ENCODE assay signal across 8 cellular contexts in genomic region chr3:58492385-58492970, GRCh38. TPM values are rescaled to one million over a fixed set of nuclear protein-coding genes. Genes with fewer than 3 reads are reported as not detected.
DNase-seq lines count a peak whose midpoint lies in the region; ATAC-seq and TF ChIP-seq lines count a peak whose summit lies in the region.

No MANE protein-coding gene starts in this region.

- H3K36me3 ChIP-seq in SJSA1 = peaks cover 5% of the 10 kb centered on the region
- H3K36me3 ChIP-seq in colonic mucosa = no peaks in the 10 kb centered on the region
- H3K36me3 ChIP-seq in muscle layer of colon (ENCODE audit: insufficient read depth, low read length) = no peaks in the 10 kb centered on the region
- H3K36me3 ChIP-seq in urinary bladder (ENCODE audit: insufficient read depth) = no peaks in the 10 kb centered on the region

- DNase-seq in COLO668 (lab: John Stamatoyannopoulos, UW; ENCODE audit: unreplicated experiment) = peak; percentile 39
- peak in 1 of 2 experiments; percentile 4 for DNase-seq in SJSA1 (ENCODE audit: low read depth in 1 of 2, low spot score in 2 of 2)
- DNase-seq in colonic mucosa = peak; percentile 36
- no peak for DNase-seq in T1000 (lab: John Stamatoyannopoulos, UW)

- intact Hi-C loops in colonic mucosa (cut with DNase I) = loop anchor here (5.0 kb wide), 1 partner anchor 60 kb away; the partner anchor contains the start of gene PDHB

- peak; percentile 28 for ATAC-seq in GM21825 (IDR thresholded peaks at IDR 0.05; ENCODE audit: unreplicated experiment)
- ATAC-seq in GM21576 (IDR thresholded peaks at IDR 0.05; ENCODE audit: unreplicated experiment) = no peak

- no peak for TF ChIP-seq CTCF in colonic mucosa (IDR thresholded peaks at IDR 0.05)

- H3K9ac ChIP-seq in colonic mucosa (ENCODE audit: low read depth in 2 of 2, low read length in 2 of 2) = peak overlapping the region; percentile 78 to 80
- H3K9ac ChIP-seq in muscle layer of colon (ENCODE audit: low read length) = peak overlapping the region; percentile 68

- WGBS in urinary bladder = under 1% methylated on average over 34 of the region's 34 CpGs

- H3K4me3 ChIP-seq in SJSA1 = peak overlapping the region; percentile 95
- peak overlapping the region; percentile 75 for H3K4me3 ChIP-seq in colonic mucosa
- peak overlapping the region; percentile 70 to 91 for H3K4me3 ChIP-seq in muscle layer of colon (ENCODE audit: low read depth in 1 of 2, low read length in 2 of 2)
- H3K4me3 ChIP-seq in urinary bladder (ENCODE audit: low read depth, low read length) = peak overlapping the region; percentile 95

- H3K4me1 ChIP-seq in SJSA1 (replicated peaks) (peaks cover 26% of the 10 kb centered on the region), colonic mucosa (peaks cover 7% of the 10 kb centered on the region), muscle layer of colon (ENCODE audit: insufficient read depth, low read length) (peaks cover 50% of the 10 kb centered on the region), urinary bladder (ENCODE audit: insufficient read depth) (no peaks in the 10 kb centered on the region)

- H3K9me3 ChIP-seq in SJSA1 (replicated peaks) = no peaks in the 10 kb centered on the region
- H3K9me3 ChIP-seq in colonic mucosa = no peaks in the 10 kb centered on the region
- H3K9me3 ChIP-seq in muscle layer of colon (ENCODE audit: low read length) = no peaks in the 10 kb centered on the region

- H3K27me3 ChIP-seq in SJSA1 (replicated peaks) = no peaks in the 10 kb centered on the region
- H3K27me3 ChIP-seq in colonic mucosa = no peaks in the 10 kb centered on the region
- H3K27me3 ChIP-seq in muscle layer of colon (ENCODE audit: control insufficient read depth in 1 of 2, insufficient read depth in 2 of 2, low read length in 2 of 2) = no peaks in the 10 kb centered on the region

- H3K27ac ChIP-seq in SJSA1 (peak overlapping the region; percentile 51), colonic mucosa (peak overlapping the region; percentile 38), muscle layer of colon (ENCODE audit: low read depth, low read length) (peak overlapping the region; percentile 71), urinary bladder (ENCODE audit: low read depth) (no peak overlapping the region)

RNA-seq across cellular contexts. Expression of gene KCTD6, which starts 0.6 kb away (rescaled TPM):
- total RNA-seq in SJSA1 (2014; rRNA removed; shearing (Covaris generic)) = 1.9 and 8.9 TPM in 2 replicates
- total RNA-seq in colonic mucosa (10 to 100 TPM in 1 of 2 donors, 1 to 10 TPM in 1; 8.1 to 10.2 TPM), urinary bladder (28.2 TPM)
- 10.7 TPM for polyA plus RNA-seq in urinary bladder

RNA-seq across cellular contexts. Expression of gene ACOX2, which starts 44.5 kb away (rescaled TPM):
- total RNA-seq in SJSA1 (2014; rRNA removed; shearing (Covaris generic)) = 0.41 and 1.3 TPM in 2 replicates
- total RNA-seq in colonic mucosa (10 to 100 TPM; 14.6 to 22.4 TPM), urinary bladder (28.8 TPM)
- 25.7 TPM for polyA plus RNA-seq in urinary bladder

RNA-seq across cellular contexts. Expression of gene PDHB, which starts 58.8 kb away (rescaled TPM):
- 147 and 154 TPM in 2 replicates for total RNA-seq in SJSA1 (2014; rRNA removed; shearing (Covaris generic))
- total RNA-seq in colonic mucosa (10 to 100 TPM; 66.9 to 87.4 TPM), urinary bladder (72.3 TPM)
- 99.4 TPM for polyA plus RNA-seq in urinary bladder
